ENCODE assay signal across 8 cellular contexts in the genomic region with DNA sequence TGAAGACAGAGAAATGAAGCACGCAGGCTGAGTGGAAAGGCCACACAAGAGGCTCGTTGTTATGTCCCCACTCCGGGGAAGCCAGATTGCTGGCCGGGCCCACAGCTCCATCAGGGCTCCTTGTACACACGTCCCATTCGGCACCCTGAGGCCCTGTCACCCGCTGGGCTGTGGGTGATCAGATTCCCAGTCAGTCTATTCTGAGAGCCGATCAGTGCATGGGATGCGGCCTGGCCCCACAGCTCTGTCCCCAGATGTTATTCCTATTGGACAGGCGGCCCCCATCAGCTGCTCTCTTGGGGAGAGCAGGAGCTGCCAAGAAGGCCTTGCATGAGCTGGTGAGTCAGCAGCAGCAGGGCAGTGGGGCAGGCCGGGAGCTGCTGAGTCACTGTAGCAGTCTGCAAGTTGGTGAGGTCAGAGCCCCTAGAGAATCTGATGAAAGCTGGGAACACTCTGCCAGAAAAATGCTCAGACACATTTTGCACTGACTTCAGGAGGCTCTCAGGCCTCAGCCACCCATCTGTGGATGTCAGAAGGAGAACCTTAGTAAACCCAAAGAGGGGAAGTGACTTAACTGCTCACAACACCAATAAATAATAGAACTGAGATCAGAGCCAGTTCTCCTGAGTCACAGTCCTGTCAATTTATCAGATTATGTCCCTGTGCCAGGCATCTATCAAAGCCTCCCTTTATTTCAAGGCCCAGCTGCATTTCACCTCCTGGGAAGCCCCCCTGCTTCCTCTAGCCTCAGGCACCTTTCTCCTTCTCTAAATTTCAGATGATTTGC. TPM values are rescaled to one million over a fixed set of nuclear protein-coding genes. Genes with fewer than 3 reads are reported as not detected.
DNase-seq lines count a peak whose midpoint lies in the region; TF ChIP-seq lines count a peak whose summit lies in the region.

No MANE protein-coding gene starts in this region.

- POLR2A ChIA-PET in activated CD4-positive, alpha-beta T cell treated with anti-CD3 and anti-CD28 coated beads, Interleukin-2, amount 10 ng/mL, durations not matched to agents 7 days and 5 days (lab: Charles Lee), result no interaction called here

- no peak for TF ChIP-seq CTCF in cardiac fibroblast (IDR thresholded peaks at IDR 0.05; ENCODE audit: low read depth, low read length)

- H3K4me3 ChIP-seq in cardiac fibroblast (replicated peaks in 1 of 2; ENCODE audit: low read depth in 2 of 2, low read length in 2 of 2), result no peak overlapping the region
- peak overlapping the region in 2 of 3 donors; percentile 30 to 61 for H3K4me3 ChIP-seq in skeletal muscle tissue (ENCODE audit: low read length in 3 of 3)

- H3K4me1 ChIP-seq in skeletal muscle tissue (ENCODE audit: control insufficient read depth in 3 of 3, insufficient read depth in 3 of 3, low read length in 3 of 3), result peaks cover 19 to 43% (median 25%) of the 10 kb centered on the region in 3 donors

- H3K4me1 Mint-ChIP-seq in activated CD4-positive, alpha-beta T cell treated with anti-CD3 and anti-CD28 coated beads, Interleukin-2, amount 10 ng/mL, durations not matched to agents 7 days and 5 days, result peaks cover 3% of the 10 kb centered on the region

- H3K36me3 Mint-ChIP-seq in activated CD4-positive, alpha-beta T cell treated with anti-CD3 and anti-CD28 coated beads, Interleukin-2, amount 10 ng/mL, durations not matched to agents 7 days and 5 days (ENCODE audit: low read depth), result no peaks in the 10 kb centered on the region

- peak; percentile 68 for DNase-seq in activated CD4-positive, alpha-beta T cell treated with anti-CD3 and anti-CD28 coated beads for 48 hours
- DNase-seq in activated CD4-positive, alpha-beta T cell treated with anti-CD3 and anti-CD28 coated beads, Interleukin-2, amount 10 ng/mL, durations not matched to agents 7 days and 5 days, result no peak
- DNase-seq in HuH-7 (ENCODE audit: low spot score), result peak; percentile 68
- DNase-seq in SHP77 (lab: John Stamatoyannopoulos, UW), result peak; percentile 62 to 71
- DNase-seq in cardiac fibroblast (ENCODE audit: low read depth in 2 of 2), result peak; percentile 100
- peak; percentile 100 for DNase-seq in iris pigment epithelial cell (ENCODE audit: low read depth)
- no peak for DNase-seq in NCI-H187 (lab: John Stamatoyannopoulos, UW)

- peak overlapping the region; percentile 66 to 77 (median 74) for H3K9ac ChIP-seq in skeletal muscle tissue (ENCODE audit: low read depth in 1 of 3, low read length in 3 of 3)

- no peaks in the 10 kb centered on the region for H3K9me3 Mint-ChIP-seq in activated CD4-positive, alpha-beta T cell treated with anti-CD3 and anti-CD28 coated beads, Interleukin-2, amount 10 ng/mL, durations not matched to agents 7 days and 5 days

- no peaks in the 10 kb centered on the region for H3K9me3 ChIP-seq in skeletal muscle tissue (ENCODE audit: control insufficient read depth in 3 of 3, low read length in 3 of 3)

- no peak overlapping the region for H3K27ac Mint-ChIP-seq in activated CD4-positive, alpha-beta T cell treated with anti-CD3 and anti-CD28 coated beads, Interleukin-2, amount 10 ng/mL, durations not matched to agents 7 days and 5 days

- CTCF ChIA-PET in activated CD4-positive, alpha-beta T cell treated with anti-CD3 and anti-CD28 coated beads, Interleukin-2, amount 10 ng/mL, durations not matched to agents 7 days and 5 days (lab: Charles Lee), result interaction anchor here (0.6 to 2.4 kb wide), 3 partner anchors 9 to 58 kb away, joined by 3 to 9 read pairs (median 3); partner anchors contain the start of gene PSAP

- H3K36me3 ChIP-seq in skeletal muscle tissue (ENCODE audit: control insufficient read depth in 3 of 3, insufficient read depth in 3 of 3, low read length in 3 of 3), result no peaks in the 10 kb centered on the region

- H3K27ac ChIP-seq in skeletal muscle tissue (ENCODE audit: low read depth, low read length), result peak overlapping the region; percentile 98

- H3K4me3 Mint-ChIP-seq in activated CD4-positive, alpha-beta T cell treated with anti-CD3 and anti-CD28 coated beads, Interleukin-2, amount 10 ng/mL, durations not matched to agents 7 days and 5 days, result no peak overlapping the region

- H3K27me3 Mint-ChIP-seq in activated CD4-positive, alpha-beta T cell treated with anti-CD3 and anti-CD28 coated beads, Interleukin-2, amount 10 ng/mL, durations not matched to agents 7 days and 5 days, result no peaks in the 10 kb centered on the region

- no peaks in the 10 kb centered on the region for H3K27me3 ChIP-seq in skeletal muscle tissue (ENCODE audit: control insufficient read depth in 3 of 3, insufficient read depth in 3 of 3, low read length in 3 of 3)

RNA-seq across cellular contexts. Expression of gene PSAP, which starts 9.4 kb away (rescaled TPM):
- total RNA-seq in activated CD4-positive, alpha-beta T cell treated with anti-CD3 and anti-CD28 coated beads, Interleukin-2, amount 10 ng/mL, durations not matched to agents 7 days and 5 days, result 100 to 1,000 TPM; 144 to 153 TPM
- 369 TPM for total RNA-seq in skeletal muscle tissue

Comparison
In these comparisons a context has a peak if more than half of its experiments do, and no peak if none do; other contexts are left out.
1. DNase-seq: peak in activated CD4-positive, alpha-beta T cell treated with anti-CD3 and anti-CD28 coated beads for 48 hours (single experiment), HuH-7 (single experiment), SHP77 (2 of 2), cardiac fibroblast (2 of 2) and iris pigment epithelial cell (single experiment); none in activated CD4-positive, alpha-beta T cell treated with anti-CD3 and anti-CD28 coated beads, Interleukin-2, amount 10 ng/mL, durations not matched to agents 7 days and 5 days (single experiment) and NCI-H187 (0 of 2).
2. H3K4me3 ChIP-seq: peak in skeletal muscle tissue (2 of 3); none in cardiac fibroblast (0 of 2).